ENCODE assay signal across 1 cellular context in the genomic region with DNA sequence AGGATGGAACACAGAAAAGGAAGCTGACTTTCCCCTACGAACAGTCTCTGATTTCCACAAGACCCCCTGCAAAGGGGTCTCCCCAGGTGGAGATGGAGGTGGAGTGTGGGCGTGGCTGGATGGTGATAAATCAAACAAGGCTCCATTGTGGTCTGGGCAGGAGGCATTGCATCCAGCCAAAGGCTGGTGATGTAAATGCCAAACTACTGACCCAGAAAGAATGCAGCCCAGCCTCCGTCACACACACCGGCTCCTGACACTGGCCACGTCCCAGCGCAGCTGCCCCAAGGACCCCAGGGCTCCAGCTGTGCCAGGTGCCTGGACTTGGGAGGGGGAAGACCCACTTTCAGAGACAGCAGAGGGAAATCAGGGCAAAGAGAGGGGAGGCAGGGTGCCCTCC.
TF ChIP-seq lines count a peak whose summit lies in the region.

No MANE protein-coding gene starts in this region.

TF ChIP-seq in H1, 55 proteins besides CTCF, POLR2A, EP300 and RAD21:
- TF ChIP-seq TAF1 (IDR thresholded peaks at IDR 0.05; ENCODE audit: low read depth, low read length) (no peak), BCL11A (IDR thresholded peaks at IDR 0.05; ENCODE audit: low read depth in 2 of 2, low read length in 2 of 2) (no peak)
- TF ChIP-seq, protein P1, sequence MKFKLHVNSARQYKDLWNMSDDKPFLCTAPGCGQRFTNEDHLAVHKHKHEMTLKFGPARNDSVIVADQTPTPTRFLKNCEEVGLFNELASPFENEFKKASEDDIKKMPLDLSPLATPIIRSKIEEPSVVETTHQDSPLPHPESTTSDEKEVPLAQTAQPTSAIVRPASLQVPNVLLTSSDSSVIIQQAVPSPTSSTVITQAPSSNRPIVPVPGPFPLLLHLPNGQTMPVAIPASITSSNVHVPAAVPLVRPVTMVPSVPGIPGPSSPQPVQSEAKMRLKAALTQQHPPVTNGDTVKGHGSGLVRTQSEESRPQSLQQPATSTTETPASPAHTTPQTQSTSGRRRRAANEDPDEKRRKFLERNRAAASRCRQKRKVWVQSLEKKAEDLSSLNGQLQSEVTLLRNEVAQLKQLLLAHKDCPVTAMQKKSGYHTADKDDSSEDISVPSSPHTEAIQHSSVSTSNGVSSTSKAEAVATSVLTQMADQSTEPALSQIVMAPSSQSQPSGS (IDR thresholded peaks at IDR 0.05; ENCODE audit: low read length), result no peak
